8 cellular contexts compared by ENCODE assay signal in genomic region chr2:28276076-28276618, GRCh38.
DNase-seq lines count a peak whose midpoint lies in the region; ATAC-seq and TF ChIP-seq lines count a peak whose summit lies in the region.

No MANE protein-coding gene starts in this region.

- ATAC-seq in GM21786 (IDR thresholded peaks at IDR 0.05; ENCODE audit: unreplicated experiment) (peak; percentile 74), psoas muscle (peak; percentile 55 to 72 (median 56)), GM21528 (IDR thresholded peaks at IDR 0.05; ENCODE audit: low FRiP score, unreplicated experiment) (no peak)

- WGBS in psoas muscle, 3 donors: 76 to 81% (median 80%) methylated on average over 11 of the region's 11 CpGs

- H3K4me3 ChIP-seq in dorsolateral prefrontal cortex (no peak overlapping the region), psoas muscle (no peak overlapping the region)

- H3K4me3 Mint-ChIP-seq in Calu3 (ENCODE audit: low read depth, unreplicated experiment): no peak overlapping the region

- peaks cover 76% of the 10 kb centered on the region for H3K4me1 Mint-ChIP-seq in Calu3 (ENCODE audit: low read depth, unreplicated experiment)

- no peaks in the 10 kb centered on the region for H3K27me3 ChIP-seq in dorsolateral prefrontal cortex
- H3K27me3 ChIP-seq in psoas muscle (ENCODE audit: insufficient read depth in 3 of 3, low read length in 2 of 3): no peaks in the 10 kb centered on the region

- CTCF ChIA-PET in Calu3 (lab: Charles Lee): interaction anchor here (0.7 to 1.4 kb wide), 5 partner anchors 26 to 553 kb away, joined by 3 to 6 read pairs (median 3); no protein-coding TSS in a partner anchor

- no TSS peak for BruUV-seq in Calu3 (replicated peaks; lab: Mats Ljungman, UMichigan)

- H3K36me3 ChIP-seq in psoas muscle (ENCODE audit: insufficient read depth in 1 of 2, low read depth in 1 of 2): no peaks in the 10 kb centered on the region

- peak overlapping the region; percentile 37 for H3K27ac Mint-ChIP-seq in Calu3 (ENCODE audit: unreplicated experiment)

- peaks cover 33% of the 10 kb centered on the region for H3K4me1 ChIP-seq in psoas muscle

- peak overlapping the region in 37 of 59 donors; percentile 2 to 77 (median 49) for H3K27ac ChIP-seq in dorsolateral prefrontal cortex
- H3K27ac ChIP-seq in psoas muscle: peak overlapping the region; percentile 76

- no peaks in the 10 kb centered on the region for H3K36me3 Mint-ChIP-seq in Calu3 (ENCODE audit: insufficient read depth, unreplicated experiment)

- DNase-seq in Calu3: peak; percentile 33
- DNase-seq in RKO (ENCODE audit: low spot score): peak; percentile 94
- peak in 2 of 10 donors; percentile 12 to 48 for DNase-seq in dorsolateral prefrontal cortex
- no peak for DNase-seq in psoas muscle
- no peak for DNase-seq in NCI-H187 treated with DMSO at 0.1 percent for 48 hours (lab: John Stamatoyannopoulos, UW)
- no peak for DNase-seq in NAMALWA (ENCODE audit: low spot score)

- H3K27me3 Mint-ChIP-seq in Calu3 (ENCODE audit: unreplicated experiment): no peaks in the 10 kb centered on the region

- TF ChIP-seq CTCF in Calu3 (IDR thresholded peaks at IDR 0.05; ENCODE audit: unreplicated experiment) (no peak), dorsolateral prefrontal cortex (IDR thresholded peaks at IDR 0.05 in 54 of 56, conservative IDR thresholded peaks at IDR 0.05 in 2 of 56; ENCODE audit: low read depth in 1 of 56, partially characterized antibody in 56 of 56) (no peak), psoas muscle (IDR thresholded peaks at IDR 0.05) (no peak)

- H3K9me3 ChIP-seq in psoas muscle: no peaks in the 10 kb centered on the region

- intact Hi-C loops in Calu3 (cut with micrococcal nuclease; ENCODE audit: unreplicated experiment) (loop anchor here (5.0 kb wide), 1 partner anchor 44 kb away; no protein-coding TSS in a partner anchor), dorsolateral prefrontal cortex (cut with DNase I) (no loop called here), psoas muscle (cut with DNase I) (loop anchor here in 1 of 2 donors (2.0 kb wide), 1 partner anchor 117 kb away; the partner anchor contains the start of gene FOSL2)

- H3K9me3 Mint-ChIP-seq in Calu3 (ENCODE audit: low read depth, unreplicated experiment): no peaks in the 10 kb centered on the region

Comparison
In these comparisons a context has a peak if more than half of its experiments do, and no peak if none do; other contexts are left out.
1. DNase-seq: peak in Calu3 (single experiment) and RKO (single experiment); none in psoas muscle (0 of 2), NCI-H187 treated with DMSO at 0.1 percent for 48 hours (single experiment) and NAMALWA (single experiment).